ENCODE assay signal across 8 cellular contexts in the genomic region with DNA sequence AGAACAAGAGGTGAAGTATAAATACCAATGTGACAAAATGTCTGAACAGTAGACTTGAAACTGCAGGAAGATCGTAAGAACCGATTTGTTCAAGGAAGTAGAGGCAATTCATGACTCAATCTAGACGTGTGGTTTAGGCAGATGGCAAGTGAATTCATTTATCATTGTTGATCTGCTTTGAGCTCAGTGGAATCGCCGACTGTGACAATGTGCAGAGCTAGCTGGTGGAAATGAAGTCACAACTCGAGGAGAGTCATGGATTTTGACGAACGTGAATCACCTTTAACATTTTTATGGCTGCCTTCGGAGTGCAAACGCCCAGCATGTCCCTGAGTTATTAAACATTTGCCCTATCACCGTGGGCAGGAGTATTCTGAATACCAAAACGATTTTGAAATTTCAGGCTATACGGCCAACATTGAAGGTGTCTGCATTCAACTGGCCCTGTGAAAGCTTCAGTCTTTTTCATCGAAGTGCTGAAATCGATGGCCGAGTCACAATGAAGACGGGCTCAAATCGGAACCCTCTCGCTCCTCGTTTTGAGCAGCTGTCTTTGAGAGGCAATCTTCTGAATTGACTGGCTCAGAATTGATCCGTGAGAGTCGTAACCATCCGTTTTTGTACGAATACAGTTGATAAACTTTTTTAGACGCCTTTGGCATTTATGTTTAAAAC. TPM values are rescaled to one million over a fixed set of nuclear protein-coding genes. Genes with fewer than 3 reads are reported as not detected.
A peak's percentile ranks its signal among the peaks of the same experiment; 100 is the strongest.
DNase-seq lines count a peak whose midpoint lies in the region; ATAC-seq and TF ChIP-seq lines count a peak whose summit lies in the region.

No MANE protein-coding gene starts in this region.

- peaks cover 14% of the 10 kb centered on the region for H3K36me3 Mint-ChIP-seq in nephron progenitor cell (ENCODE audit: low read depth)

- peaks cover 30% of the 10 kb centered on the region for H3K4me1 Mint-ChIP-seq in nephron progenitor cell

- no peaks in the 10 kb centered on the region for H3K27me3 ChIP-seq in esophagus (ENCODE audit: control insufficient read depth in 1 of 2, insufficient read depth in 2 of 2, low read length in 2 of 2)
- H3K27me3 ChIP-seq in vagina: no peaks in the 10 kb centered on the region

- peaks cover 13% of the 10 kb centered on the region for H3K27me3 Mint-ChIP-seq in nephron progenitor cell (ENCODE audit: low read depth, poor library complexity)

- H3K4me3 ChIP-seq in esophagus (ENCODE audit: low read depth in 1 of 2, low read length in 2 of 2): peak overlapping the region; percentile 55 to 84
- peak overlapping the region; percentile 50 to 68 for H3K4me3 ChIP-seq in vagina

- TF ChIP-seq POLR2A in vagina (IDR thresholded peaks at IDR 0.05): no peak

- H3K36me3 ChIP-seq in esophagus (ENCODE audit: control insufficient read depth in 2 of 2, insufficient read depth in 2 of 2, low read length in 1 of 2) (no peaks in the 10 kb centered on the region), vagina (no peaks in the 10 kb centered on the region)

- peak; percentile 44 for DNase-seq in G401 (ENCODE audit: low spot score)
- DNase-seq in NCI-H69 (lab: John Stamatoyannopoulos, UW): peak; percentile 62
- peak; percentile 40 for DNase-seq in activated T-cell treated with anti-CD3 and anti-CD28 coated beads for 4 hours
- no peak for DNase-seq in nephron progenitor cell
- no peak for DNase-seq in vagina (ENCODE audit: extremely low spot score in 2 of 2)

- intact Hi-C loops in vagina (cut with DNase I): no loop called here

- TF ChIP-seq CTCF in nephron progenitor cell (IDR thresholded peaks at IDR 0.05): no peak
- TF ChIP-seq CTCF in vagina (IDR thresholded peaks at IDR 0.05): no peak

- H3K9me3 ChIP-seq in esophagus (ENCODE audit: control insufficient read depth in 2 of 2, insufficient read depth in 1 of 2, low read depth in 1 of 2, low read length in 1 of 2): no peaks in the 10 kb centered on the region
- H3K9me3 ChIP-seq in vagina: no peaks in the 10 kb centered on the region

- H3K9me3 Mint-ChIP-seq in nephron progenitor cell: peaks cover 70% of the 10 kb centered on the region

- WGBS in esophagus, 2 donors: 1 to 27% methylated on average over 25 of the region's 25 CpGs

- ATAC-seq in HG02610 (IDR thresholded peaks at IDR 0.05; ENCODE audit: unreplicated experiment) (peak; percentile 32), HG02840 (IDR thresholded peaks at IDR 0.05; ENCODE audit: low FRiP score, unreplicated experiment) (no peak)

- H3K27ac ChIP-seq in esophagus (ENCODE audit: low read depth in 2 of 2, low read length in 1 of 2) (peak overlapping the region; percentile 89 to 91), vagina (peak overlapping the region; percentile 89)

- H3K4me3 Mint-ChIP-seq in nephron progenitor cell: peak overlapping the region; percentile 100

- H3K4me1 ChIP-seq in esophagus (ENCODE audit: control insufficient read depth in 2 of 2, insufficient read depth in 2 of 2, low read length in 1 of 2): no peaks in the 10 kb centered on the region
- peaks cover 8% of the 10 kb centered on the region for H3K4me1 ChIP-seq in vagina

- in situ Hi-C loops in G401 (cut with HindIII; ENCODE audit: low sequenced_read_pairs): no loop called here

- peak overlapping the region; percentile 27 for H3K27ac Mint-ChIP-seq in nephron progenitor cell

RNA-seq across cellular contexts. Expression of a gene that starts 0.7 kb away (rescaled TPM):
- total RNA-seq in G401 (2014; rRNA removed; shearing (Covaris generic)): 38.2 and 52.8 TPM in 2 replicates
- 10 to 100 TPM; 30.2 to 61.3 TPM for polyA plus RNA-seq in esophagus
- 173 TPM for total RNA-seq in vagina

RNA-seq across cellular contexts. Expression of a gene that starts 46.0 kb away (rescaled TPM):
- total RNA-seq in G401 (2014; rRNA removed; shearing (Covaris generic)): 1.0 and 3.2 TPM in 2 replicates
- polyA plus RNA-seq in esophagus: under 1 TPM; 0.84 to 0.98 TPM
- total RNA-seq in vagina: 9.1 TPM

Comparison
In these comparisons a context has a peak if more than half of its experiments do, and no peak if none do; other contexts are left out.
1. DNase-seq: peak in G401 (single experiment), NCI-H69 (single experiment) and activated T-cell treated with anti-CD3 and anti-CD28 coated beads for 4 hours (single experiment); none in nephron progenitor cell (single experiment) and vagina (0 of 2).